Comparison of ENCODE assay signal across 8 cellular contexts in genomic region chr1:117366982-117367768, GRCh38. TPM values are rescaled to one million over a fixed set of nuclear protein-coding genes. Genes with fewer than 3 reads are reported as not detected.
DNase-seq lines count a peak whose midpoint lies in the region; ATAC-seq, FAIRE-seq and TF ChIP-seq lines count a peak whose summit lies in the region.

Gene MAN1A2, plus strand, starts transcription at chr1:117367449. Its CDS starts 735 bp downstream, at chr1:117368184.

- peaks cover 35 to 78% (median 65%) of the 10 kb centered on the region in 6 donors for H3K4me1 ChIP-seq in spleen

- no peak for FAIRE-seq in bronchial epithelial cell (lab: Jason Lieb, UNC)

- H3K4me3 Mint-ChIP-seq in immature natural killer cell = peak within 1 kb of the TSS; percentile 94 to 98 (median 96)

- peaks cover 11 to 19% (median 13%) of the 10 kb centered on the region in 3 donors for H3K27me3 Mint-ChIP-seq in immature natural killer cell (ENCODE audit: low read depth in 3 of 3)

- peak in 1 of 3 donors; percentile 75 for TF ChIP-seq POLR2A in spleen (IDR thresholded peaks at IDR 0.05)

- DNase-seq in NCI-H187 (lab: John Stamatoyannopoulos, UW) (peak; percentile 42 to 72), NCI-H187 treated with DMSO at 0.1 percent for 48 hours (lab: John Stamatoyannopoulos, UW) (no peak), NCI-H2107 (lab: John Stamatoyannopoulos, UW) (peak; percentile 81), bronchial epithelial cell (ENCODE audit: low read depth) (peak; percentile 51), immature natural killer cell (peak; percentile 78 to 81 (median 79)), spleen (peak; percentile 98)

- H3K27me3 ChIP-seq in bronchial epithelial cell (ENCODE audit: control insufficient read depth, insufficient read depth, low read length) = no peaks in the 10 kb centered on the region
- no peaks in the 10 kb centered on the region for H3K27me3 ChIP-seq in spleen (replicated peaks in 1 of 7)

- intact Hi-C loops in spleen (cut with DNase I; ENCODE audit: low total_unique reads) = loop anchor here (10.0 kb wide), 1 partner anchor 148 kb away; no protein-coding TSS in a partner anchor

- TF ChIP-seq CTCF in WI38 (IDR thresholded peaks at IDR 0.05; ENCODE audit: low read depth, low read length) (no peak), bronchial epithelial cell (IDR thresholded peaks at IDR 0.05; ENCODE audit: insufficient read depth, low read length, severe bottlenecking) (no peak), spleen (IDR thresholded peaks at IDR 0.05 in 8 of 11, conservative IDR thresholded peaks at IDR 0.05 in 3 of 11) (peak in 2 of 11 experiments; percentile 13 to 33)

- no peaks in the 10 kb centered on the region for H3K36me3 Mint-ChIP-seq in immature natural killer cell

- H3K27ac ChIP-seq in spleen = peak within 1 kb of the TSS; percentile 94 to 99 (median 98)

- H3K9me3 ChIP-seq in spleen = no peaks in the 10 kb centered on the region

- H3K27ac Mint-ChIP-seq in immature natural killer cell = peak within 1 kb of the TSS; percentile 96 to 99 (median 98)

- no peaks in the 10 kb centered on the region for H3K9me3 Mint-ChIP-seq in immature natural killer cell

- peak; percentile 67 for ATAC-seq in HG02840 (IDR thresholded peaks at IDR 0.05; ENCODE audit: low FRiP score, unreplicated experiment)

- H3K36me3 ChIP-seq in bronchial epithelial cell (ENCODE audit: control insufficient read depth, insufficient read depth, low read length) (no peaks in the 10 kb centered on the region), spleen (no peaks in the 10 kb centered on the region)

- peaks cover 59 to 64% of the 10 kb centered on the region in 2 donors for H3K4me1 Mint-ChIP-seq in immature natural killer cell

- 0 to 1% (median 0%) methylated on average over 24 to 93 of the region's 93 CpGs for WGBS in spleen, 5 donors

- peak within 1 kb of the TSS; percentile 92 for H3K4me3 ChIP-seq in WI38 (ENCODE audit: low read depth, low read length)
- H3K4me3 ChIP-seq in bronchial epithelial cell (ENCODE audit: low read depth, low read length) = peak within 1 kb of the TSS; percentile 54
- H3K4me3 ChIP-seq in spleen = peak within 1 kb of the TSS; percentile 62 to 96 (median 90)

RNA-seq across cellular contexts. Expression of gene MAN1A2, which starts in this region (rescaled TPM):
- total RNA-seq in bronchial epithelial cell = 44.0 and 49.8 TPM in 2 replicates
- polyA plus RNA-seq in immature natural killer cell = 10 to 100 TPM; 21.9 to 29.2 (median 22.7) TPM
- total RNA-seq in spleen = 10 to 100 TPM; 38.3 to 52.4 (median 46.0) TPM
- 1 to 10 TPM; 4.1 to 5.5 (median 4.8) TPM for polyA plus RNA-seq in spleen
